Comparison of ENCODE assay signal across 12 cellular contexts in genomic region chr15:58228708-58229107, GRCh38.
DNase-seq lines count a peak whose midpoint lies in the region; ATAC-seq, FAIRE-seq and TF ChIP-seq lines count a peak whose summit lies in the region.
"Had no signal": no experiment of that assay in that cellular context is flagged by ENCODE, and none has a peak within 500 bp of the region (broad histone marks: within the 10 kb centered on the region; RNA-seq: fewer than 3 reads in every experiment).

No MANE protein-coding gene starts in this region.

- no peaks in the 10 kb centered on the region for H3K27me3 ChIP-seq in body of pancreas
- H3K27me3 ChIP-seq in hepatocyte, result no peaks in the 10 kb centered on the region
- no peaks in the 10 kb centered on the region for H3K27me3 ChIP-seq in skeletal muscle satellite cell (ENCODE audit: control insufficient read depth, insufficient read depth, low read length)

- 22% methylated on average over 1 of the region's 1 CpG for WGBS in body of pancreas, 2 donors
- whole genome bisulfite sequencing in hepatocyte (ENCODE audit: low lambda C conversion rate, missing lambda C conversion rate), result 33% methylated on average over 1 of the region's 1 CpG

- intact Hi-C loops in body of pancreas (cut with DNase I), result no loop called here
- intact Hi-C loops in activated CD4-positive, alpha-beta memory T cell treated with anti-CD3 and anti-CD28 coated beads for 36 hours (cut with micrococcal nuclease), result loop anchor here (10.0 kb wide), 1 partner anchor 726 kb away; no protein-coding TSS in a partner anchor

- H3K27ac Mint-ChIP-seq in activated CD4-positive, alpha-beta memory T cell treated with anti-CD3 and anti-CD28 coated beads for 36 hours, result no peak overlapping the region
- H3K27ac Mint-ChIP-seq: activated naive CD8-positive, alpha-beta T cell treated with anti-CD3 and anti-CD28 coated beads, Interleukin-2, amount 10 ng/mL, durations not matched to agents 7 days and 5 days had no signal

- H3K4me3 ChIP-seq in body of pancreas (no peak overlapping the region), hepatocyte (no peak overlapping the region), skeletal muscle satellite cell (ENCODE audit: low read length) (no peak overlapping the region)
- H3K4me3 ChIP-seq: spleen had no signal

- peaks cover 11% of the 10 kb centered on the region for H3K4me1 Mint-ChIP-seq in activated CD4-positive, alpha-beta memory T cell treated with anti-CD3 and anti-CD28 coated beads for 36 hours (ENCODE audit: low read depth)

- CTCF ChIA-PET in activated CD4-positive, alpha-beta memory T cell treated with anti-CD3 and anti-CD28 coated beads for 36 hours (lab: Charles Lee), result interaction anchor here (0.9 to 2.0 kb wide), 19 partner anchors 8 to 1300 kb away, joined by 3 to 16 read pairs (median 4); partner anchors contain the start of genes ADAM10 and MINDY2

- H3K27ac ChIP-seq in body of pancreas (peak overlapping the region in 3 of 4 donors; percentile 2 to 27 (median 19)), hepatocyte (peak overlapping the region; percentile 14)
- H3K27ac ChIP-seq: spleen, WERI-Rb-1 had no signal

- no peaks in the 10 kb centered on the region for H4K20me1 ChIP-seq in hepatocyte (ENCODE audit: insufficient read depth, poor library complexity, severe bottlenecking)

- no peak for FAIRE-seq in H54 (lab: Jason Lieb, UNC)

- peak overlapping the region; percentile 21 for H3K9ac ChIP-seq in skeletal muscle satellite cell (ENCODE audit: low read depth, low read length)

- POLR2A ChIA-PET in activated CD4-positive, alpha-beta memory T cell treated with anti-CD3 and anti-CD28 coated beads for 36 hours (lab: Charles Lee), result no interaction called here

- H3K27me3 Mint-ChIP-seq in activated CD4-positive, alpha-beta memory T cell treated with anti-CD3 and anti-CD28 coated beads for 36 hours, result peaks cover 17% of the 10 kb centered on the region

- H2AFZ ChIP-seq in hepatocyte, result no peak overlapping the region

- no peaks in the 10 kb centered on the region for H3K9me3 Mint-ChIP-seq in activated CD4-positive, alpha-beta memory T cell treated with anti-CD3 and anti-CD28 coated beads for 36 hours
- H3K9me3 Mint-ChIP-seq: activated naive CD8-positive, alpha-beta T cell treated with anti-CD3 and anti-CD28 coated beads, Interleukin-2, amount 10 ng/mL, durations not matched to agents 7 days and 5 days had no signal

- TF ChIP-seq CTCF in body of pancreas (IDR thresholded peaks at IDR 0.05), result no peak
- TF ChIP-seq CTCF in hepatocyte (IDR thresholded peaks at IDR 0.05; ENCODE audit: poor library complexity), result no peak

- H3K9me2 ChIP-seq in hepatocyte (replicated peaks; ENCODE audit: insufficient read depth), result no peaks in the 10 kb centered on the region

- peak overlapping the region; percentile 58 for H3K4me2 ChIP-seq in hepatocyte
- H3K4me2 ChIP-seq in skeletal muscle satellite cell (ENCODE audit: low read length), result peak overlapping the region; percentile 49

- H3K36me3 ChIP-seq in body of pancreas (replicated peaks in 1 of 2; ENCODE audit: insufficient read depth in 1 of 2, low read depth in 2 of 2) (no peaks in the 10 kb centered on the region), hepatocyte (replicated peaks; ENCODE audit: insufficient read depth, low read depth) (no peaks in the 10 kb centered on the region), skeletal muscle satellite cell (ENCODE audit: insufficient read depth, low read length) (no peaks in the 10 kb centered on the region)
- H3K36me3 ChIP-seq: spleen, WERI-Rb-1 had no signal

- TF ChIP-seq POLR2A in body of pancreas (IDR thresholded peaks at IDR 0.05) (no peak), H54 (IDR thresholded peaks at IDR 0.05; ENCODE audit: low read depth, low read length) (no peak)

- DNase-seq in HK-2 (ENCODE audit: unreplicated experiment) (peak; percentile 50), body of pancreas (no peak), hepatocyte (ENCODE audit: low spot score) (peak; percentile 27), Kasumi-1 (lab: John Stamatoyannopoulos, UW) (no peak), amniotic stem cell (lab: John Stamatoyannopoulos, UW) (no peak), H54 (ENCODE audit: insufficient read length, low spot score) (no peak)
- no peak for DNase-seq in activated CD4-positive, alpha-beta memory T cell treated with anti-CD3 and anti-CD28 coated beads for 36 hours
- DNase-seq: activated naive CD8-positive, alpha-beta T cell treated with anti-CD3 and anti-CD28 coated beads, Interleukin-2, amount 10 ng/mL, durations not matched to agents 7 days and 5 days; spleen; WERI-Rb-1 had no signal

- H3K9me3 ChIP-seq in body of pancreas (no peaks in the 10 kb centered on the region), hepatocyte (ENCODE audit: low read depth) (no peaks in the 10 kb centered on the region), skeletal muscle satellite cell (replicated peaks; ENCODE audit: low read length) (no peaks in the 10 kb centered on the region)
- H3K9me3 ChIP-seq: spleen had no signal

- peaks cover 6% of the 10 kb centered on the region for H3K4me1 ChIP-seq in body of pancreas
- H3K4me1 ChIP-seq in hepatocyte (ENCODE audit: insufficient read depth), result peaks cover 16% of the 10 kb centered on the region
- peaks cover 13% of the 10 kb centered on the region for H3K4me1 ChIP-seq in skeletal muscle satellite cell (ENCODE audit: control insufficient read depth, insufficient read depth, low read length)

- H3K4me3 Mint-ChIP-seq in activated CD4-positive, alpha-beta memory T cell treated with anti-CD3 and anti-CD28 coated beads for 36 hours, result no peak overlapping the region
- H3K4me3 Mint-ChIP-seq: activated naive CD8-positive, alpha-beta T cell treated with anti-CD3 and anti-CD28 coated beads, Interleukin-2, amount 10 ng/mL, durations not matched to agents 7 days and 5 days had no signal

- H3K36me3 Mint-ChIP-seq in activated CD4-positive, alpha-beta memory T cell treated with anti-CD3 and anti-CD28 coated beads for 36 hours, result no peaks in the 10 kb centered on the region
- H3K36me3 Mint-ChIP-seq: activated naive CD8-positive, alpha-beta T cell treated with anti-CD3 and anti-CD28 coated beads, Interleukin-2, amount 10 ng/mL, durations not matched to agents 7 days and 5 days had no signal

- H3K79me2 ChIP-seq in hepatocyte, result no peaks in the 10 kb centered on the region

- peak; percentile 33 for ATAC-seq in body of pancreas
- ATAC-seq: HCT116 had no signal

Comparison
In these comparisons a context has a peak if more than half of its experiments do, and no peak if none do; other contexts are left out.
1. DNase-seq: peak in HK-2 (single experiment) and hepatocyte (single experiment); none in body of pancreas (0 of 4), Kasumi-1 (0 of 2), amniotic stem cell (single experiment), activated CD4-positive, alpha-beta memory T cell treated with anti-CD3 and anti-CD28 coated beads for 36 hours (single experiment) and H54 (single experiment).